Comparison of ENCODE assay signal across 15 cellular contexts in the genomic region with DNA sequence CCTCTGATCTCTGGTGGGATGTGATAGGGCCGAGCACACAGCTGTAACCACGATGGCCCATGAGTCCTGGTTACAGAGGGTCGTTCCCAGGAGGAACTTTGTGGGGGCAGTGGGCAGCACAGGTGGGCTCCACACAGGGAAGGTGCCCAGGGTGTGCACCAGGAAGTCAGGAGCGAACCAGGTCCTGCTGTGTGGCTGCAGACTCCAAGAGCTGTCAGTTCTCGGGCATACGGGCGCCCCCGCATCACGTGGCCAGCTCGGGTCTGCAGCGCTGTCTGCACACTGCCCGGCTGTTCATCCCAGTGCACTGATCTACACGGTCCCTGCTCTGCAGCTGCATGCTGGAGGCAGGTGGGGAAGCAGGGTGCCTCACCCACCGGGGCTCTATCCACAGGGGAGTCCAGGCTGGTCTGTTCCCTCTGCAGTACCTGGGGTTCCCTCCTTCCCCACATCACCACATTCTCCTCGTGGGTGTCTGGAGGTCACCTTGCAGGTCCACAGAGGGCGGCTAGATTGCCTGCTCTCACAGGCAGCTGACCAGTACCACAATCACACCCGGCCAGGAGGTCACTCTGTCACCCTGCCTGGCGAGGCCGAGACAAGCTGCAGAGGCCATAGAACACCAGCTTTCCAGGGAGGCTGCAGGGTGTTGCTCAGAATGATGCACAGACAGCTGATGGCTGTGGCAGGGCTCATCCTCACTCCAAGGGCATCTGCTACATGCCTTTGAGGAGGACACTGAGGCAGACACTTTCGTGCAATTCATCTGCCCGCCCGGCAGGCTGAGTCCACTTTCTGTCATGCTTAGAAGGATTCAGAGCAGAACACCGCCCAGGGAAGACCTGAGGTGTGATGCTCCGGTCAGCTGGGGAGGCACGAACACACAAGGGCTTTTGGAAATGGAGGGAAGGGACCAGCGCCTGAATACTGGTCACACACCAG.
A peak's percentile ranks its signal among the peaks of the same experiment; 100 is the strongest.
DNase-seq lines count a peak whose midpoint lies in the region; ATAC-seq and TF ChIP-seq lines count a peak whose summit lies in the region.
"Had no signal": no experiment of that assay in that cellular context is flagged by ENCODE, and none has a peak within 500 bp of the region (broad histone marks: within the 10 kb centered on the region; RNA-seq: fewer than 3 reads in every experiment).

No MANE protein-coding gene starts in this region.

- no peak overlapping the region for H3T11ph ChIP-seq in H9 (ENCODE audit: low read length)

- POLR2A ChIA-PET in SK-N-SH (lab: Yijun Ruan, JAX) = no interaction called here

- no peak overlapping the region for H3K18ac ChIP-seq in H9 (ENCODE audit: insufficient read length, low read depth, low read length)

- no peak overlapping the region for H2AK5ac ChIP-seq in H9 (ENCODE audit: insufficient read length, low read length)

- H2BK20ac ChIP-seq in H9 (ENCODE audit: low read depth, low read length, poor library complexity, severe bottlenecking) = no peak overlapping the region

- CTCF ChIA-PET in SK-N-SH (lab: Yijun Ruan, JAX) = interaction anchor here (1.0 kb wide), 1 partner anchor 19 kb away, joined by 3 read pairs; no protein-coding TSS in a partner anchor

- H3K23ac ChIP-seq in H9 (ENCODE audit: insufficient read length, low read depth, low read length) = no peak overlapping the region

- no peak overlapping the region for H4K8ac ChIP-seq in H9 (replicated peaks; ENCODE audit: insufficient read length, low read depth, low read length)

- H3K27me3 Mint-ChIP-seq in H9 (ENCODE audit: low read depth) (no peaks in the 10 kb centered on the region; the same call in 1 of the 2 replicates), T-helper 17 cell (no peaks in the 10 kb centered on the region)
- H3K27me3 Mint-ChIP-seq: CD4-positive, alpha-beta T cell had no signal

- H3K4me1 ChIP-seq in SK-N-SH (ENCODE audit: control insufficient read depth in 1 of 2, insufficient read depth in 2 of 2, low read depth in 1 of 2, low read length in 1 of 2) = peaks cover 0 to 45% of the 10 kb centered on the region in 2 experiments; a peak in 1 of 4 replicates
- H3K4me1 ChIP-seq in BE2C = peaks cover 12% of the 10 kb centered on the region
- no peaks in the 10 kb centered on the region for H3K4me1 ChIP-seq in lower lobe of right lung
- H3K4me1 ChIP-seq in sigmoid colon = no peaks in the 10 kb centered on the region
- no peaks in the 10 kb centered on the region for H3K4me1 ChIP-seq in H9 (ENCODE audit: insufficient read depth, low read length)
- H3K4me1 ChIP-seq: HAP-1 had no signal

- H3K4ac ChIP-seq in H9 (ENCODE audit: low read depth, low read length) = no peak overlapping the region

- TF ChIP-seq CTCF in SK-N-SH (IDR thresholded peaks at IDR 0.05) (no peak), BE2C (IDR thresholded peaks at IDR 0.05; ENCODE audit: low read depth, low read length) (no peak), lower lobe of right lung (IDR thresholded peaks at IDR 0.05) (no peak), sigmoid colon (IDR thresholded peaks at IDR 0.05) (no peak), H9 (conservative IDR thresholded peaks at IDR 0.05) (no peak)

- WGBS in SK-N-SH (ENCODE audit: low lambda C conversion rate) = 90% methylated on average over 21 of the region's 26 CpGs
- WGBS in sigmoid colon, 2 donors = 93 to 94% methylated on average over 26 of the region's 26 CpGs
- WGBS in H9 (ENCODE audit: extremely low coverage, insufficient read length, low lambda C conversion rate) = no CpG with 5 or more reads among the region's 26 CpGs

- no peak overlapping the region for H2BK15ac ChIP-seq in H9 (ENCODE audit: low read depth, low read length)

- TF ChIP-seq EP300 in SK-N-SH (IDR thresholded peaks at IDR 0.05; ENCODE audit: borderline replicate concordance in 1 of 2, low read depth in 1 of 2, low read length in 1 of 2) (no peak), sigmoid colon (IDR thresholded peaks at IDR 0.05) (no peak)

- no peaks in the 10 kb centered on the region for H3K79me1 ChIP-seq in H9 (ENCODE audit: insufficient read depth, low read depth, low read length, poor library complexity, severe bottlenecking)

- H2BK12ac ChIP-seq in H9 (ENCODE audit: insufficient read length, low read depth, low read length) = no peak overlapping the region

- H3K36me3 ChIP-seq in SK-N-SH (replicated peaks in 1 of 2; ENCODE audit: control insufficient read depth in 1 of 2, insufficient read depth in 2 of 2, low read length in 1 of 2) (peaks cover 0 to 38% of the 10 kb centered on the region in 2 experiments), BE2C (no peaks in the 10 kb centered on the region; the same call in 1 of the 2 replicates), lower lobe of right lung (peaks cover 19% of the 10 kb centered on the region), sigmoid colon (no peaks in the 10 kb centered on the region)
- H3K36me3 ChIP-seq: HAP-1 had no signal

- H3K4me3 Mint-ChIP-seq in H9 = no peak overlapping the region
- no peak overlapping the region for H3K4me3 Mint-ChIP-seq in T-helper 17 cell
- H3K4me3 Mint-ChIP-seq: CD4-positive, alpha-beta T cell; GM23338 had no signal

- H3K9ac ChIP-seq in SK-N-SH (no peak overlapping the region), H9 (ENCODE audit: extremely low read depth, insufficient read length, low read length) (no peak overlapping the region)

- DNase-seq in SK-N-SH (peak; percentile 42), BE2C (peak; percentile 60), lower lobe of right lung (peak; percentile 19), sigmoid colon (peak; percentile 47), H9 (no peak), T-helper 17 cell (no peak)
- DNase-seq: C1 segment of cervical spinal cord, Calu3, DMS 273 treated with DMSO at 0.1 percent for 48 hours had no signal

- H3K56ac ChIP-seq in H9 (ENCODE audit: insufficient read length, low read depth, low read length) = no peak overlapping the region

- H3K27me3 ChIP-seq in SK-N-SH (ENCODE audit: insufficient read depth) = no peaks in the 10 kb centered on the region
- H3K27me3 ChIP-seq in BE2C = no peaks in the 10 kb centered on the region
- H3K27me3 ChIP-seq in lower lobe of right lung (ENCODE audit: low read depth) = no peaks in the 10 kb centered on the region
- no peaks in the 10 kb centered on the region for H3K27me3 ChIP-seq in sigmoid colon
- H3K27me3 ChIP-seq in H9 (ENCODE audit: insufficient read depth, low read length) = no peaks in the 10 kb centered on the region

- TF ChIP-seq POLR2A in sigmoid colon (IDR thresholded peaks at IDR 0.05) = no peak

- no peak overlapping the region for H2BK5ac ChIP-seq in H9 (ENCODE audit: insufficient read length, low read length)

- H3K4me3 ChIP-seq in SK-N-SH (ENCODE audit: low read depth in 2 of 2, low read length in 1 of 2) (no peak overlapping the region), BE2C (ENCODE audit: low read depth, low read length) (no peak overlapping the region), lower lobe of right lung (no peak overlapping the region), sigmoid colon (no peak overlapping the region)
- H3K4me3 ChIP-seq: GM23338, HAP-1 had no signal

- no peaks in the 10 kb centered on the region for H3K79me2 ChIP-seq in SK-N-SH (ENCODE audit: insufficient read depth)
- H3K79me2 ChIP-seq in H9 (ENCODE audit: insufficient read depth, low read length) = no peaks in the 10 kb centered on the region

- no peaks in the 10 kb centered on the region for H4K20me1 ChIP-seq in SK-N-SH (ENCODE audit: insufficient read depth)
- H4K20me1 ChIP-seq in H9 (ENCODE audit: control insufficient read depth, insufficient read depth, insufficient read length) = no peaks in the 10 kb centered on the region

- H3K4me1 Mint-ChIP-seq in H9 (0 out of 4 replicates have a peak, but pooled peaks cover 0 to 2% of the 10 kb centered on the region in 2 experiments), T-helper 17 cell (peaks cover 2% of the 10 kb centered on the region)
- H3K4me1 Mint-ChIP-seq: GM23338 had no signal

- no peak overlapping the region for H4K91ac ChIP-seq in H9 (ENCODE audit: insufficient read length, low read depth, low read length)

- TF ChIP-seq RAD21 in SK-N-SH (IDR thresholded peaks at IDR 0.05; ENCODE audit: low read length) = no peak

- H3K9me3 ChIP-seq in SK-N-SH (no peaks in the 10 kb centered on the region), BE2C (no peaks in the 10 kb centered on the region), lower lobe of right lung (no peaks in the 10 kb centered on the region), sigmoid colon (no peaks in the 10 kb centered on the region), H9 (ENCODE audit: control insufficient read depth, low read depth, low read length) (no peaks in the 10 kb centered on the region), T-helper 17 cell (ENCODE audit: control insufficient read depth, low read length, poor library complexity, severe bottlenecking) (no peaks in the 10 kb centered on the region)
- H3K9me3 ChIP-seq: HAP-1 had no signal

- H2AFZ ChIP-seq in SK-N-SH (ENCODE audit: low read depth) = no peak overlapping the region
- no peak overlapping the region for H2AFZ ChIP-seq in H9 (ENCODE audit: low read length)
- H2AFZ ChIP-seq: GM23338 had no signal

- H3K9me3 Mint-ChIP-seq in H9 = no peaks in the 10 kb centered on the region
- H3K9me3 Mint-ChIP-seq: CD4-positive, alpha-beta T cell; GM23338 had no signal

- no peaks in the 10 kb centered on the region for H3F3A ChIP-seq in SK-N-SH (replicated peaks; ENCODE audit: insufficient read depth)

- H3K36me3 Mint-ChIP-seq in H9 (ENCODE audit: insufficient read depth in 1 of 3, low read depth in 3 of 3) = peaks cover 0 to 14% (median 10%) of the 10 kb centered on the region in 3 experiments; a peak in 5 of 7 replicates
- peaks cover 6% of the 10 kb centered on the region for H3K36me3 Mint-ChIP-seq in T-helper 17 cell (ENCODE audit: low read depth)

- no peak overlapping the region for H3K4me2 ChIP-seq in SK-N-SH
- H3K4me2 ChIP-seq in H9 (ENCODE audit: insufficient read depth, insufficient read length, low read length) = no peak overlapping the region
- H3K4me2 ChIP-seq: GM23338 had no signal

- ATAC-seq in SK-N-SH treated with all-trans-retinoic acid at 6 μM for 48 hours (no peak), lower lobe of right lung (no peak), T-helper 17 cell (no peak), GM21529 (IDR thresholded peaks at IDR 0.05; ENCODE audit: unreplicated experiment) (no peak)
- ATAC-seq: GM23338 had no signal

- intact Hi-C loops in lower lobe of right lung (cut with DNase I) = no loop called here
- intact Hi-C loops in sigmoid colon (cut with DNase I) = no loop called here

- H3K27ac ChIP-seq in SK-N-SH (ENCODE audit: low read depth in 2 of 2, low read length in 1 of 2) = no peak overlapping the region; a peak in 1 of 4 replicates
- H3K27ac ChIP-seq in lower lobe of right lung = no peak overlapping the region
- H3K27ac ChIP-seq in sigmoid colon = no peak overlapping the region
- no peak overlapping the region for H3K27ac ChIP-seq in H9 (ENCODE audit: insufficient read length, low read depth, low read length)
- H3K27ac ChIP-seq: 22Rv1 had no signal

- H4K5ac ChIP-seq in H9 (ENCODE audit: insufficient read length, low read depth, low read length) = no peak overlapping the region

- no peak overlapping the region; the same call in 1 of the 2 replicates for H3K14ac ChIP-seq in H9 (ENCODE audit: insufficient read depth, low read length)

- H3K27ac Mint-ChIP-seq in H9 (peak overlapping the region in 1 of 3 experiments; percentile 90; a peak in 1 of 7 replicates), T-helper 17 cell (no peak overlapping the region)
- H3K27ac Mint-ChIP-seq: CD4-positive, alpha-beta T cell had no signal

- no peaks in the 10 kb centered on the region for H3K9me2 ChIP-seq in SK-N-SH

- no peak overlapping the region for H2BK120ac ChIP-seq in H9 (ENCODE audit: low read depth, low read length, poor library complexity, severe bottlenecking)

- no peaks in the 10 kb centered on the region for H3K23me2 ChIP-seq in H9 (ENCODE audit: insufficient read length, low read depth, low read length, poor library complexity, severe bottlenecking)

Comparison
In these comparisons a context has a peak if more than half of its experiments do, and no peak if none do; other contexts are left out.
1. DNase-seq: peak in SK-N-SH (single experiment), BE2C (single experiment), lower lobe of right lung (single experiment) and sigmoid colon (single experiment); none in H9 (single experiment) and T-helper 17 cell (0 of 3).